In genomic region chr12:52337054-52337453, GRCh38 we compare ENCODE assay signal across 24 cellular contexts. TPM values are rescaled to one million over a fixed set of nuclear protein-coding genes. Genes with fewer than 3 reads are reported as not detected.
DNase-seq lines count a peak whose midpoint lies in the region; ATAC-seq, FAIRE-seq and TF ChIP-seq lines count a peak whose summit lies in the region.
"Had no signal": no experiment of that assay in that cellular context is flagged by ENCODE, and none has a peak within 500 bp of the region (broad histone marks: within the 10 kb centered on the region; RNA-seq: fewer than 3 reads in every experiment).

No MANE protein-coding gene starts in this region.

- FAIRE-seq in RCC 7860 (lab: Jason Lieb, UNC) (peak; percentile 35), keratinocyte (lab: Jason Lieb, UNC) (peak; percentile 81)

- H4K20me1 ChIP-seq in GM23248 (ENCODE audit: insufficient read depth) (no peaks in the 10 kb centered on the region), keratinocyte (ENCODE audit: control insufficient read depth, extremely low read depth, insufficient read depth, low read length) (no peaks in the 10 kb centered on the region)

- H3K36me3 ChIP-seq in GM23248 (ENCODE audit: low read depth) = no peaks in the 10 kb centered on the region
- no peaks in the 10 kb centered on the region for H3K36me3 ChIP-seq in keratinocyte (ENCODE audit: control insufficient read depth in 2 of 2, extremely low read depth in 1 of 2, insufficient read depth in 2 of 2, low read length in 2 of 2)
- H3K36me3 ChIP-seq: right atrium auricular region, SJCRH30 had no signal

- H3K9me1 ChIP-seq in keratinocyte (ENCODE audit: control insufficient read depth, extremely low read depth, insufficient read depth, low read length) = no peaks in the 10 kb centered on the region

- H3K27ac ChIP-seq in GM23248 = no peak overlapping the region
- no peak overlapping the region for H3K27ac ChIP-seq in keratinocyte (ENCODE audit: control insufficient read depth, insufficient read depth, low read length)
- H3K27ac ChIP-seq: right atrium auricular region, SJCRH30 had no signal

- in situ Hi-C loops in GM23248 (cut with MboI) = no loop called here

- no peaks in the 10 kb centered on the region for H3K9me2 ChIP-seq in GM23248 (ENCODE audit: insufficient read depth)

- H3K9ac ChIP-seq in GM23248 (no peak overlapping the region), keratinocyte (ENCODE audit: control insufficient read depth, extremely low read depth, insufficient read depth, low read length) (no peak overlapping the region)

- TF ChIP-seq CTCF in keratinocyte (optimal IDR thresholded peaks at IDR 0.05 in 1 of 3, IDR thresholded peaks at IDR 0.05 in 1 of 3, conservative IDR thresholded peaks at IDR 0.05 in 1 of 3; ENCODE audit: extremely low read depth in 1 of 3, insufficient read depth in 2 of 3, low read length in 3 of 3) = no peak

- no peak overlapping the region for H3K4me3 ChIP-seq in GM23248
- no peak overlapping the region for H3K4me3 ChIP-seq in keratinocyte (ENCODE audit: control insufficient read depth in 2 of 3, extremely low read depth in 1 of 3, insufficient read depth in 2 of 3, low read depth in 1 of 3, low read length in 3 of 3)
- H3K4me3 ChIP-seq: right atrium auricular region, SJCRH30 had no signal

- no peak for ATAC-seq in GM19324 (IDR thresholded peaks at IDR 0.05; ENCODE audit: low FRiP score, unreplicated experiment)
- ATAC-seq: activated CD8-positive, alpha-beta T cell treated with anti-CD3 and anti-CD28 coated beads, Interleukin-2, amount 10 ng/mL, durations not matched to agents 7 days and 5 days; stimulated activated naive CD8-positive, alpha-beta T cell treated with anti-CD3 and anti-CD28 coated beads, Interleukin-15, Interleukin-2, amounts not matched to agents 100 U/mL and 50 U/mL, for 24 hours; T-cell had no signal

- H2AFZ ChIP-seq in GM23248 (no peak overlapping the region), keratinocyte (ENCODE audit: control insufficient read depth, low read length) (no peak overlapping the region)

- H3K4me1 ChIP-seq in GM23248 (ENCODE audit: insufficient read depth) (no peaks in the 10 kb centered on the region), keratinocyte (ENCODE audit: control insufficient read depth, extremely low read depth, insufficient read depth, low read length) (peaks cover 12% of the 10 kb centered on the region)
- H3K4me1 ChIP-seq: right atrium auricular region, SJCRH30 had no signal

- DNase-seq in GM23248 (peak; percentile 42), RCC 7860 (ENCODE audit: low spot score) (no peak), keratinocyte (ENCODE audit: low read depth, low spot score) (no peak), epidermal melanocyte (ENCODE audit: insufficient read length, low spot score) (no peak), NCI-H2196 (lab: John Stamatoyannopoulos, UW; ENCODE audit: unreplicated experiment) (no peak)
- DNase-seq: activated CD4-positive, alpha-beta T cell treated with anti-CD3 and anti-CD28 coated beads for 1 hour; activated CD8-positive, alpha-beta T cell treated with anti-CD3 and anti-CD28 coated beads, Interleukin-2, amount 10 ng/mL, durations not matched to agents 7 days and 5 days; activated gamma-delta T cell treated with Interleukin-2 at 50 U/mL for 16 hours; AML-193; CD8-positive, alpha-beta memory T cell; dermis blood vessel endothelial cell; Kasumi-1; naive B cell; NCI-H1048; NCI-H187; SJCRH30; stimulated activated CD4-positive, alpha-beta T cell treated with anti-CD3 and anti-CD28 coated beads, Interleukin-4, amount 100 ng/mL, for 4 hours; stimulated activated naive CD8-positive, alpha-beta T cell treated with anti-CD3 and anti-CD28 coated beads, Interleukin-15, Interleukin-2, amounts not matched to agents 100 U/mL and 50 U/mL, for 24 hours; T-cell had no signal

- H3K4me2 ChIP-seq in GM23248 (ENCODE audit: unreplicated experiment) (no peak overlapping the region), keratinocyte (ENCODE audit: control insufficient read depth, extremely low read depth, insufficient read depth, low read depth, low read length) (no peak overlapping the region)

- H3K79me2 ChIP-seq in GM23248 (ENCODE audit: insufficient read depth) (no peaks in the 10 kb centered on the region), keratinocyte (ENCODE audit: control insufficient read depth, insufficient read depth, low read length) (no peaks in the 10 kb centered on the region)

- H3K27me3 ChIP-seq in GM23248 (replicated peaks; ENCODE audit: insufficient read depth) (peaks cover 22% of the 10 kb centered on the region), keratinocyte (ENCODE audit: control insufficient read depth, extremely low read depth, insufficient read depth, low read length) (no peaks in the 10 kb centered on the region)
- H3K27me3 ChIP-seq: right atrium auricular region, SJCRH30 had no signal

- dilution Hi-C loops in keratinocyte (cut with MboI; ENCODE audit: extremely low pct_ligation_motif_present, low sequenced_read_pairs) = no loop called here

- H3K9me3 ChIP-seq in GM23248 (ENCODE audit: low read depth) = no peaks in the 10 kb centered on the region
- H3K9me3 ChIP-seq in keratinocyte (ENCODE audit: control insufficient read depth, low read depth, low read length) = no peaks in the 10 kb centered on the region
- H3K9me3 ChIP-seq: SJCRH30 had no signal

- 0 out of 2 replicates have a peak, but pooled peaks cover 5% of the 10 kb centered on the region for H3F3A ChIP-seq in GM23248 (ENCODE audit: insufficient read depth)

- WGBS in GM23248 (ENCODE audit: low coverage in 1 of 2, low lambda C conversion rate in 2 of 2, missing lambda C conversion rate in 2 of 2), 2 experiments = 30 to 33% methylated on average over 1 of the region's 1 CpG

RNA-seq across cellular contexts. Expression of gene KRT83, which starts 15.9 kb away (rescaled TPM):
- not detected in 2 replicates for total RNA-seq in GM23248 (2014; rRNA removed; shearing (Covaris generic))
- polyA plus RNA-seq in GM23248 (2016; fragmentation: Nextera tagmentation; extraction: Ambion mirVana) = not detected in 2 replicates
- not detected in 3 replicates for polyA plus RNA-seq in keratinocyte
- not detected for polyA plus RNA-seq in keratinocyte (2011; ENCODE audit: low read depth)
- polyA plus RNA-seq in keratinocyte (2011; cell fraction: cytosol; rRNA removed) = not detected in 2 replicates
- polyA plus RNA-seq in keratinocyte (2011; cell fraction: nucleus; rRNA removed) = not detected in 2 replicates
- polyA plus RNA-seq in keratinocyte (2012; ENCODE audit: low replicate concordance) = not detected in 2 replicates
- not detected in 3 replicates for polyA minus RNA-seq in keratinocyte
- polyA minus RNA-seq in keratinocyte (2011; cell fraction: cytosol; rRNA and poly(A)+ RNA removed) = not detected
- not detected in 2 replicates for polyA minus RNA-seq in keratinocyte (2011; cell fraction: nucleus; rRNA and poly(A)+ RNA removed)
- total RNA-seq: activated CD8-positive, alpha-beta T cell treated with anti-CD3 and anti-CD28 coated beads, Interleukin-2, amount 10 ng/mL, durations not matched to agents 7 days and 5 days; CD8-positive, alpha-beta memory T cell; dermis blood vessel endothelial cell; mesenteric fat pad; osteocyte; right atrium auricular region; SJCRH30; T-cell had no signal
- polyA plus RNA-seq: adipose tissue; CD8-positive, alpha-beta memory T cell had no signal

RNA-seq across cellular contexts. Expression of gene KRT85, which starts 30.2 kb away (rescaled TPM):
- not detected in 2 replicates for total RNA-seq in GM23248 (2014; rRNA removed; shearing (Covaris generic))
- polyA plus RNA-seq in GM23248 (2016; fragmentation: Nextera tagmentation; extraction: Ambion mirVana) (not detected in 2 replicates), keratinocyte (not detected in 3 replicates)
- polyA plus RNA-seq in keratinocyte (2011; ENCODE audit: low read depth) = not detected
- not detected in 2 replicates for polyA plus RNA-seq in keratinocyte (2011; cell fraction: cytosol; rRNA removed)
- not detected in 2 replicates for polyA plus RNA-seq in keratinocyte (2011; cell fraction: nucleus; rRNA removed)
- not detected in 2 replicates for polyA plus RNA-seq in keratinocyte (2012; ENCODE audit: low replicate concordance)
- polyA minus RNA-seq in keratinocyte = not detected in 3 replicates
- polyA minus RNA-seq in keratinocyte (2011; cell fraction: cytosol; rRNA and poly(A)+ RNA removed) = not detected
- polyA minus RNA-seq in keratinocyte (2011; cell fraction: nucleus; rRNA and poly(A)+ RNA removed) = not detected in 2 replicates
- total RNA-seq: activated CD8-positive, alpha-beta T cell treated with anti-CD3 and anti-CD28 coated beads, Interleukin-2, amount 10 ng/mL, durations not matched to agents 7 days and 5 days; CD8-positive, alpha-beta memory T cell; dermis blood vessel endothelial cell; mesenteric fat pad; osteocyte; right atrium auricular region; SJCRH30; T-cell had no signal
- polyA plus RNA-seq: adipose tissue; CD8-positive, alpha-beta memory T cell had no signal

RNA-seq across cellular contexts. Expression of gene KRT81, which starts 45.7 kb away (rescaled TPM):
- total RNA-seq in GM23248 (2014; rRNA removed; shearing (Covaris generic)) = 0.11 TPM in 1 of 2 replicates, not detected in the other
- 0.34 and 0.95 TPM in 2 replicates for polyA plus RNA-seq in GM23248 (2016; fragmentation: Nextera tagmentation; extraction: Ambion mirVana)
- polyA plus RNA-seq in keratinocyte = 0.03 to 0.15 TPM in 2 of 3 replicates, not detected in the other
- 0.96 TPM for polyA plus RNA-seq in keratinocyte (2011; ENCODE audit: low read depth)
- 0.04 and 0.05 TPM in 2 replicates for polyA plus RNA-seq in keratinocyte (2011; cell fraction: cytosol; rRNA removed)
- 0.09 TPM in 1 of 2 replicates, not detected in the other for polyA plus RNA-seq in keratinocyte (2011; cell fraction: nucleus; rRNA removed)
- polyA plus RNA-seq in keratinocyte (2012; ENCODE audit: low replicate concordance) = 0.09 and 0.95 TPM in 2 replicates
- 0.20 TPM in 1 of 3 replicates, not detected in the others for polyA minus RNA-seq in keratinocyte
- polyA minus RNA-seq in keratinocyte (2011; cell fraction: cytosol; rRNA and poly(A)+ RNA removed) = not detected
- polyA minus RNA-seq in keratinocyte (2011; cell fraction: nucleus; rRNA and poly(A)+ RNA removed) = not detected in 2 replicates
- total RNA-seq: CD8-positive, alpha-beta memory T cell; dermis blood vessel endothelial cell; mesenteric fat pad; right atrium auricular region had no signal
- polyA plus RNA-seq: CD8-positive, alpha-beta memory T cell had no signal

RNA-seq across cellular contexts. Expression of gene KRT84, which starts 48.4 kb away (rescaled TPM):
- not detected in 2 replicates for total RNA-seq in GM23248 (2014; rRNA removed; shearing (Covaris generic))
- not detected in 2 replicates for polyA plus RNA-seq in GM23248 (2016; fragmentation: Nextera tagmentation; extraction: Ambion mirVana)
- polyA plus RNA-seq in keratinocyte = 0.05 to 0.13 TPM (median 0.10 TPM) in 3 replicates
- polyA plus RNA-seq in keratinocyte (2011; ENCODE audit: low read depth) = 0.50 TPM
- 0.02 and 0.08 TPM in 2 replicates for polyA plus RNA-seq in keratinocyte (2011; cell fraction: cytosol; rRNA removed)
- polyA plus RNA-seq in keratinocyte (2011; cell fraction: nucleus; rRNA removed) = 0.06 and 0.24 TPM in 2 replicates
- 0.34 TPM in 1 of 2 replicates, not detected in the other for polyA plus RNA-seq in keratinocyte (2012; ENCODE audit: low replicate concordance)
- polyA minus RNA-seq in keratinocyte = 0.20 TPM in 1 of 3 replicates, not detected in the others
- not detected for polyA minus RNA-seq in keratinocyte (2011; cell fraction: cytosol; rRNA and poly(A)+ RNA removed)
- polyA minus RNA-seq in keratinocyte (2011; cell fraction: nucleus; rRNA and poly(A)+ RNA removed) = 0.21 TPM in 1 of 2 replicates, not detected in the other
- total RNA-seq: activated CD8-positive, alpha-beta T cell treated with anti-CD3 and anti-CD28 coated beads, Interleukin-2, amount 10 ng/mL, durations not matched to agents 7 days and 5 days; CD8-positive, alpha-beta memory T cell; dermis blood vessel endothelial cell; mesenteric fat pad; osteocyte; SJCRH30; T-cell had no signal
- polyA plus RNA-seq: adipose tissue; CD8-positive, alpha-beta memory T cell had no signal
